ENCODE assay signal across 24 cellular contexts in the genomic region with DNA sequence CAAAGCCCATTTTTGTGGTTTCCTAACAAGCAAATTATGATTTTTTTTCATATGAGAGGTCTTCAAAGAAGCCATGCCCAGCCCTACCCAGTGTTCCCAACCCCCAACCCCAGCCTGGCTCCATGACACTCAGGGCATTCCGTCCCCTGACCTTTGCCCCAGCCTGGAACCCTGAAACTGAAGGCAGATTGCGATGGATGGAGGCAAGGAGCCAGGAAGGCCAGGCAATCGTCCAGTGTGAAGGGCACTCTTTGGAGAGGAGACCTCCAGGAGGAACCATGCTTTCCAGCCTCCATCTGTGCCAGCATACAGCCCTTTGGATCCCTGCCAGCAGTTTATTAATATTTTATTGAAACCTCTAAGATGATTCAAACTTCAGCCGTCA.
DNase-seq lines count a peak whose midpoint lies in the region; ATAC-seq, FAIRE-seq and TF ChIP-seq lines count a peak whose summit lies in the region.
"Had no signal": no experiment of that assay in that cellular context is flagged by ENCODE, and none has a peak within 500 bp of the region (broad histone marks: within the 10 kb centered on the region; RNA-seq: fewer than 3 reads in every experiment).

No MANE protein-coding gene starts in this region.

- H3K4me3 Mint-ChIP-seq in CD14-positive monocyte (no peak overlapping the region), glutamatergic neuron (ENCODE audit: unreplicated experiment) (no peak overlapping the region)
- H3K4me3 Mint-ChIP-seq: CD4-positive, alpha-beta T cell; GM23338 had no signal

- H3K36me3 Mint-ChIP-seq in CD14-positive monocyte, result no peaks in the 10 kb centered on the region
- peaks cover 4% of the 10 kb centered on the region for H3K36me3 Mint-ChIP-seq in glutamatergic neuron (ENCODE audit: unreplicated experiment)

- DNase-seq in CD14-positive monocyte (ENCODE audit: low spot score) (peak; percentile 14), RWPE2 (ENCODE audit: low spot score) (peak; percentile 33), glutamatergic neuron (peak; percentile 4), small intestine (peak; percentile 45), D721Med (ENCODE audit: insufficient read length, low spot score) (no peak), spleen (no peak)
- DNase-seq: ACHN, BE2C, C1 segment of cervical spinal cord, Caco-2, DMS153, DMS79, GDM1, HCEC 1CT, IMR-90 had no signal

- 13 to 52% (median 38%) methylated on average over 4 of the region's 4 CpGs for WGBS in small intestine, 3 donors
- WGBS in spleen, 5 donors, result 72 to 88% (median 81%) methylated on average over 4 of the region's 4 CpGs

- peaks cover 0 to 3% (median 0%) of the 10 kb centered on the region in 7 donors for H3K9me3 Mint-ChIP-seq in CD14-positive monocyte
- H3K9me3 Mint-ChIP-seq in glutamatergic neuron (ENCODE audit: unreplicated experiment), result peaks cover 3% of the 10 kb centered on the region
- H3K9me3 Mint-ChIP-seq: CD4-positive, alpha-beta T cell; GM23338 had no signal

- no peaks in the 10 kb centered on the region for H3K4me1 Mint-ChIP-seq in CD14-positive monocyte
- peaks cover 4% of the 10 kb centered on the region for H3K4me1 Mint-ChIP-seq in glutamatergic neuron (ENCODE audit: low read depth, unreplicated experiment)

- H3K9me3 ChIP-seq in RWPE2 (ENCODE audit: severe bottlenecking) (no peaks in the 10 kb centered on the region), small intestine (ENCODE audit: control insufficient read depth, low read depth) (no peaks in the 10 kb centered on the region), spleen (no peaks in the 10 kb centered on the region)
- H3K9me3 ChIP-seq: BE2C, Caco-2 had no signal

- H3K4me1 ChIP-seq in RWPE2 (ENCODE audit: insufficient read depth, poor library complexity, severe bottlenecking) (no peaks in the 10 kb centered on the region), small intestine (ENCODE audit: control insufficient read depth in 2 of 2, insufficient read depth in 1 of 2, low read depth in 1 of 2, low read length in 1 of 2) (no peaks in the 10 kb centered on the region), spleen (no peaks in the 10 kb centered on the region)
- H3K4me1 ChIP-seq: BE2C, Caco-2 had no signal

- H3K27me3 Mint-ChIP-seq in CD14-positive monocyte (ENCODE audit: low read depth in 3 of 3) (peaks cover 0 to 10% (median 3%) of the 10 kb centered on the region in 3 donors), glutamatergic neuron (ENCODE audit: unreplicated experiment) (peaks cover 5% of the 10 kb centered on the region)

- no peak for TF ChIP-seq CTCF in CD14-positive monocyte (IDR thresholded peaks at IDR 0.05)
- TF ChIP-seq CTCF in RWPE2 (IDR thresholded peaks at IDR 0.05; ENCODE audit: poor library complexity, severe bottlenecking), result no peak
- TF ChIP-seq CTCF in glutamatergic neuron (IDR thresholded peaks at IDR 0.05; ENCODE audit: partially characterized antibody, unreplicated experiment), result no peak
- no peak for TF ChIP-seq CTCF in D721Med (IDR thresholded peaks at IDR 0.05; ENCODE audit: insufficient read depth, missing control alignments)
- TF ChIP-seq CTCF in spleen (IDR thresholded peaks at IDR 0.05 in 8 of 11, conservative IDR thresholded peaks at IDR 0.05 in 3 of 11), result no peak

- intact Hi-C loops in CD14-positive monocyte (cut with micrococcal nuclease), result no loop called here
- intact Hi-C loops in spleen (cut with DNase I; ENCODE audit: low total_unique reads), result no loop called here

- ATAC-seq in RWPE2 (ENCODE audit: low read depth), result no peak
- no peak for ATAC-seq in GM19328 (IDR thresholded peaks at IDR 0.05; ENCODE audit: unreplicated experiment)
- ATAC-seq: GM23338, K562 had no signal

- H3K27ac Mint-ChIP-seq in CD14-positive monocyte (no peak overlapping the region), glutamatergic neuron (ENCODE audit: unreplicated experiment) (no peak overlapping the region)
- H3K27ac Mint-ChIP-seq: CD4-positive, alpha-beta T cell; GM23338 had no signal

- H3K36me3 ChIP-seq in RWPE2 (ENCODE audit: low read depth) (no peaks in the 10 kb centered on the region), small intestine (ENCODE audit: control insufficient read depth in 2 of 2, insufficient read depth in 2 of 2, low read length in 2 of 2) (no peaks in the 10 kb centered on the region), spleen (no peaks in the 10 kb centered on the region)
- H3K36me3 ChIP-seq: BE2C had no signal

- H3K27me3 ChIP-seq in RWPE2 (ENCODE audit: insufficient read depth, poor library complexity, severe bottlenecking), result no peaks in the 10 kb centered on the region
- H3K27me3 ChIP-seq in small intestine (ENCODE audit: control insufficient read depth in 2 of 2, insufficient read depth in 2 of 2, low read length in 2 of 2), result no peaks in the 10 kb centered on the region
- H3K27me3 ChIP-seq in spleen (replicated peaks in 1 of 7), result peaks cover 0 to 6% (median 0%) of the 10 kb centered on the region in 7 donors
- H3K27me3 ChIP-seq: BE2C had no signal

- H3K4me3 ChIP-seq in RWPE2 (ENCODE audit: severe bottlenecking), result no peak overlapping the region
- no peak overlapping the region for H3K4me3 ChIP-seq in small intestine (ENCODE audit: low read depth in 1 of 2, low read length in 2 of 2)
- H3K4me3 ChIP-seq in spleen, result no peak overlapping the region
- H3K4me3 ChIP-seq: GM23338, K562 had no signal

- no peak for FAIRE-seq in small intestine (lab: Jason Lieb, UNC)
- no peak for FAIRE-seq in D721Med (lab: Jason Lieb, UNC)
- FAIRE-seq: A204.1, GM12892, GM18507, H54, K562 had no signal

- no peak overlapping the region for H3K27ac ChIP-seq in RWPE2 (ENCODE audit: poor library complexity, severe bottlenecking)
- no peak overlapping the region for H3K27ac ChIP-seq in small intestine (ENCODE audit: low read depth in 1 of 2, low read length in 1 of 2)
- H3K27ac ChIP-seq in spleen, result no peak overlapping the region
- H3K27ac ChIP-seq: HL-60 had no signal

- no peak for TF ChIP-seq POLR2A in spleen (IDR thresholded peaks at IDR 0.05)

Comparison
In these comparisons a context has a peak if more than half of its experiments do, and no peak if none do; other contexts are left out.
1. DNase-seq: peak in CD14-positive monocyte (single experiment), RWPE2 (single experiment), glutamatergic neuron (single experiment) and small intestine (single experiment); none in D721Med (single experiment) and spleen (single experiment).